8 cellular contexts compared by ENCODE assay signal in genomic region chr16:29220647-29221191, GRCh38.
DNase-seq lines count a peak whose midpoint lies in the region; ATAC-seq, FAIRE-seq and TF ChIP-seq lines count a peak whose summit lies in the region.
"Not testable (repeated sequence)": the region's sequence is repeated elsewhere in the genome, so short reads cannot be mapped to it uniquely, and the experiment has no call there.

No MANE protein-coding gene starts in this region.

- H3K36me3 ChIP-seq in MG63; astrocyte (ENCODE audit: insufficient read depth, low read length); esophagus muscularis mucosa; heart left ventricle; lung (ENCODE audit: control insufficient read depth in 2 of 2, insufficient read depth in 2 of 2, low read length in 2 of 2); aorta (ENCODE audit: control insufficient read depth in 1 of 2, insufficient read depth in 2 of 2, low read length in 1 of 2): not testable (repeated sequence)

- H3K27ac ChIP-seq in astrocyte (ENCODE audit: low read depth, low read length) (peak overlapping the region; percentile 93), esophagus muscularis mucosa (replicated peaks in 1 of 4) (peak overlapping the region; percentile 60 to 73 (median 68)), heart left ventricle (peak overlapping the region in 5 of 12 donors; percentile 20 to 59 (median 47)), lung (ENCODE audit: low read depth in 1 of 2, low read length in 1 of 2) (peak overlapping the region in 1 of 2 donors; percentile 40)
- not testable (repeated sequence) for H3K27ac ChIP-seq in aorta (ENCODE audit: low read depth in 1 of 2, low read length in 2 of 2)

- not testable (repeated sequence) for H3K9me3 ChIP-seq in MG63; astrocyte (ENCODE audit: insufficient read depth, low read depth, low read length); esophagus muscularis mucosa; lung (ENCODE audit: control insufficient read depth in 2 of 2, insufficient read depth in 1 of 2, low read length in 1 of 2); aorta (ENCODE audit: control insufficient read depth, low read length)
- H3K9me3 ChIP-seq in heart left ventricle, result peaks cover 0 to 11% (median 0%) of the 10 kb centered on the region in 12 donors

- intact Hi-C loops in esophagus muscularis mucosa (cut with DNase I) (loop anchor here (10.0 kb wide), 1 partner anchor 106 kb away; no protein-coding TSS in a partner anchor), aorta (cut with DNase I) (loop anchor here in 1 of 2 donors (10.0 kb wide), 1 partner anchor 94 kb away; no protein-coding TSS in a partner anchor)
- intact Hi-C loops in heart left ventricle (cut with DNase I), result not testable (repeated sequence)

- TF ChIP-seq EP300 in esophagus muscularis mucosa (IDR thresholded peaks at IDR 0.05), result not testable (repeated sequence)

- not testable (repeated sequence) for H3K9me3 Mint-ChIP-seq in astrocyte (ENCODE audit: unreplicated experiment)

- H3K4me1 Mint-ChIP-seq in astrocyte (ENCODE audit: low read depth, unreplicated experiment), result not testable (repeated sequence)

- H4K20me1 ChIP-seq in astrocyte (ENCODE audit: insufficient read depth, low read length), result not testable (repeated sequence)

- H3K36me3 Mint-ChIP-seq in astrocyte (ENCODE audit: low read depth, unreplicated experiment), result not testable (repeated sequence)

- ATAC-seq in heart left ventricle, result peak in 3 of 4 donors; percentile 52 to 77 (median 53)
- ATAC-seq in lung (ENCODE audit: insufficient read depth, low FRiP score), result not testable (repeated sequence)
- peak; percentile 67 for ATAC-seq in aorta (ENCODE audit: low FRiP score)

- peak overlapping the region; percentile 85 for H3K9ac ChIP-seq in astrocyte (ENCODE audit: low read length)

- DNase-seq in GM03348 (ENCODE audit: low spot score) (peak; percentile 52), MG63 (peak; percentile 94), astrocyte (ENCODE audit: low read depth) (peak; percentile 89), esophagus muscularis mucosa (ENCODE audit: extremely low spot score) (peak; percentile 74), heart left ventricle (peak in 1 of 5 donors; percentile 28), lung (ENCODE audit: low spot score) (peak; percentile 25), skeletal muscle cell (ENCODE audit: low read depth) (peak; percentile 75)
- not testable (repeated sequence) for DNase-seq in aorta

- not testable (repeated sequence) for H3K4me3 Mint-ChIP-seq in astrocyte (ENCODE audit: unreplicated experiment)

- not testable (repeated sequence) for H3K27ac Mint-ChIP-seq in astrocyte (ENCODE audit: unreplicated experiment)

- WGBS in esophagus muscularis mucosa, result 33% methylated on average over 25 of the region's 36 CpGs
- WGBS in heart left ventricle, 4 donors, result 57 to 84% (median 62%) methylated on average over 16 to 30 of the region's 36 CpGs
- 65 to 72% methylated on average over 25 to 30 of the region's 36 CpGs for WGBS in lung, 2 donors
- WGBS in aorta, 2 donors, result 21 to 25% methylated on average over 25 to 32 of the region's 36 CpGs

- peak; percentile 92 for FAIRE-seq in astrocyte (lab: Jason Lieb, UNC)

- not testable (repeated sequence) for H3K27me3 ChIP-seq in MG63; astrocyte (ENCODE audit: insufficient read depth, low read length); esophagus muscularis mucosa; heart left ventricle; lung (ENCODE audit: control insufficient read depth, insufficient read depth); aorta (ENCODE audit: control insufficient read depth in 1 of 2, insufficient read depth in 2 of 2, low read length in 1 of 2)

- H3K4me3 ChIP-seq in MG63, result 0 out of 2 replicates have a peak overlapping the region, but pooled peaks have one; percentile 8
- peak overlapping the region; percentile 64 for H3K4me3 ChIP-seq in astrocyte (ENCODE audit: insufficient read depth, low read depth, low read length)
- H3K4me3 ChIP-seq in esophagus muscularis mucosa, result peak overlapping the region; percentile 24 to 39 (median 32)
- H3K4me3 ChIP-seq in heart left ventricle; lung; aorta (ENCODE audit: low read length in 2 of 2): not testable (repeated sequence)
- peak overlapping the region; percentile 11 for H3K4me3 ChIP-seq in skeletal muscle cell (ENCODE audit: low read depth, low read length)

- not testable (repeated sequence) for TF ChIP-seq POLR2A in esophagus muscularis mucosa (IDR thresholded peaks at IDR 0.05; ENCODE audit: low read depth); heart left ventricle (IDR thresholded peaks at IDR 0.05)

- peak overlapping the region; percentile 66 for H2AFZ ChIP-seq in astrocyte (ENCODE audit: low read depth, low read length)

- peaks cover 13% of the 10 kb centered on the region for H3K79me2 ChIP-seq in astrocyte (ENCODE audit: insufficient read depth, low read length)

- not testable (repeated sequence) for TF ChIP-seq CTCF in astrocyte (IDR thresholded peaks at IDR 0.05; ENCODE audit: insufficient read depth, low read depth, low read length); esophagus muscularis mucosa (IDR thresholded peaks at IDR 0.05); heart left ventricle (IDR thresholded peaks at IDR 0.05); lung (IDR thresholded peaks at IDR 0.05; ENCODE audit: control extremely low read depth, extremely low read depth)

- H3K4me2 ChIP-seq in astrocyte (ENCODE audit: low read length), result peak overlapping the region; percentile 90

- H3K27me3 Mint-ChIP-seq in astrocyte (ENCODE audit: low read depth, unreplicated experiment), result not testable (repeated sequence)

- H3K4me1 ChIP-seq in astrocyte (ENCODE audit: insufficient read depth, low read length) (peaks cover 24% of the 10 kb centered on the region), esophagus muscularis mucosa (peaks cover 0 to 26% (median 24%) of the 10 kb centered on the region in 4 donors), heart left ventricle (peaks cover 0 to 15% (median 0%) of the 10 kb centered on the region in 12 donors)
- H3K4me1 ChIP-seq in lung (ENCODE audit: control insufficient read depth in 2 of 2, insufficient read depth in 2 of 2, low read length in 2 of 2); aorta (ENCODE audit: control insufficient read depth in 1 of 2, insufficient read depth in 2 of 2, low read length in 2 of 2): not testable (repeated sequence)
